ENCODE assay signal across 8 cellular contexts in the genomic region with DNA sequence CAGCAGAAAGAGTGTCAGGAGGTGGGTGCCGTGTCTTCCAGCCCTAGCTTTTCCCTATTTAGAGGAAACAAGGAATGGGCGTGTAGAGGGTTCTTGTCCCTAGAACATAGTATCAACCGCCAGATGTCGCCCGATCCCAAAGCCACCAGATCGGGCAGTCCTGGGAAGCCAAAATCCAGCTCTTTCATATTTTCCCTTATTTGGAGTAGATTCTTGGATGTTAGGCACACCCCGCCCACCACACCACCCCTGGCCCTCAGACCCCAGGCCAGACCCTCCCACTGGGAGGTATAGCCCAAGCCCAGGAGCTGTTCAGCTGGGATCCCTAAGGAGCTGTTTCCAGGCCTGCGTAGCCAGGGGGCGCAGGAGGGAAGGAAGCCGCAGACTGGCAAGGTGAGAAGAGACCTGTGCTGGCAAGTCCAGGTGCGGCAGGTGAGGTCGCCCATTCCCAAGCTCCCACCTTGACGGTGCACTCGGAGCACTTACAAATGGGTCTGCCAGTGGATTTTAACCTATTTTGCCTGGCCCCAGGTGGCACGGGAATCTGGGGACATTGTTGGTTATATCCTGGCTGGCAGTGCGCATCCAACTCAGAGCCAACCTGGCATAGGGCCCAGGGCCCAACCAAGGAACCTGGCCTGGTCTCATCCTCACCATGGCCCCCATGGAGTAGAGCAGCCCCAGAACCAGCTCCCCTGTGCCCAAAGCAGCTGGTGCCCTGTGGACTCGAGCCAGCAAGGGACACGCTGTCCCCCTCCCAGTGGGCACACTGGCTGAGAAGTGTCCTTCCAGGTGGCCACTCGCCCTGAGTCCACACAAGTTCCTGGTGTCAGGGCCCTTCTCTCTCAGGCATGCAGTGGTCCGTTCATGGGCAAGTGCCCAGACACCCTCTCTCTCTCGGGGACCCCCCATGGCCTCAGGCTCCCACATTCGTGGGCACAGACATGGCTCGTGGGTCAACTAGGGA. TPM values are rescaled to one million over a fixed set of nuclear protein-coding genes. Genes with fewer than 3 reads are reported as not detected.
DNase-seq lines count a peak whose midpoint lies in the region; ATAC-seq and TF ChIP-seq lines count a peak whose summit lies in the region.

No MANE protein-coding gene starts in this region.

- CTCF ChIA-PET in activated CD4-positive, alpha-beta memory T cell treated with anti-CD3 and anti-CD28 coated beads, Interleukin-2, amount 10 ng/mL, durations not matched to agents 7 days and 5 days (lab: Charles Lee) = interaction anchor here (0.6 to 1.7 kb wide), 14 partner anchors 25 to 360 kb away, joined by 3 to 6 read pairs (median 3); a partner anchor contains a TSS

- ATAC-seq in foreskin keratinocyte (peak; percentile 18), HG03139 (IDR thresholded peaks at IDR 0.05; ENCODE audit: unreplicated experiment) (no peak), GM18868 (IDR thresholded peaks at IDR 0.05; ENCODE audit: unreplicated experiment) (no peak)

- no peaks in the 10 kb centered on the region for H3K9me3 Mint-ChIP-seq in activated naive CD4-positive, alpha-beta T cell treated with anti-CD3 and anti-CD28 coated beads, Interleukin-2, amount 50 U/mL, for 24 hours
- H3K9me3 Mint-ChIP-seq in activated CD4-positive, alpha-beta memory T cell treated with anti-CD3 and anti-CD28 coated beads, Interleukin-2, amount 10 ng/mL, durations not matched to agents 7 days and 5 days = no peaks in the 10 kb centered on the region

- POLR2A ChIA-PET in activated CD4-positive, alpha-beta memory T cell treated with anti-CD3 and anti-CD28 coated beads, Interleukin-2, amount 10 ng/mL, durations not matched to agents 7 days and 5 days (lab: Charles Lee) = interaction anchor here (0.7 to 2.2 kb wide), 16 partner anchors 9 to 402 kb away, joined by 3 to 16 read pairs (median 4); a partner anchor contains a TSS

- H3K4me1 ChIP-seq in foreskin keratinocyte = no peaks in the 10 kb centered on the region

- no peaks in the 10 kb centered on the region for H3K36me3 Mint-ChIP-seq in activated naive CD4-positive, alpha-beta T cell treated with anti-CD3 and anti-CD28 coated beads, Interleukin-2, amount 50 U/mL, for 24 hours
- peaks cover 16% of the 10 kb centered on the region for H3K36me3 Mint-ChIP-seq in activated CD4-positive, alpha-beta memory T cell treated with anti-CD3 and anti-CD28 coated beads, Interleukin-2, amount 10 ng/mL, durations not matched to agents 7 days and 5 days (ENCODE audit: low read depth)

- peak overlapping the region; percentile 58 for H3K4me3 Mint-ChIP-seq in activated naive CD4-positive, alpha-beta T cell treated with anti-CD3 and anti-CD28 coated beads, Interleukin-2, amount 50 U/mL, for 24 hours
- peak overlapping the region; percentile 73 for H3K4me3 Mint-ChIP-seq in activated CD4-positive, alpha-beta memory T cell treated with anti-CD3 and anti-CD28 coated beads, Interleukin-2, amount 10 ng/mL, durations not matched to agents 7 days and 5 days

- peak; percentile 86 for TF ChIP-seq CTCF in foreskin keratinocyte (conservative IDR thresholded peaks at IDR 0.05)

- H3K27ac Mint-ChIP-seq in activated naive CD4-positive, alpha-beta T cell treated with anti-CD3 and anti-CD28 coated beads, Interleukin-2, amount 50 U/mL, for 24 hours = no peak overlapping the region
- peak overlapping the region; percentile 65 for H3K27ac Mint-ChIP-seq in activated CD4-positive, alpha-beta memory T cell treated with anti-CD3 and anti-CD28 coated beads, Interleukin-2, amount 10 ng/mL, durations not matched to agents 7 days and 5 days

- H3K4me1 Mint-ChIP-seq in activated naive CD4-positive, alpha-beta T cell treated with anti-CD3 and anti-CD28 coated beads, Interleukin-2, amount 50 U/mL, for 24 hours = peaks cover 15% of the 10 kb centered on the region
- H3K4me1 Mint-ChIP-seq in activated CD4-positive, alpha-beta memory T cell treated with anti-CD3 and anti-CD28 coated beads, Interleukin-2, amount 10 ng/mL, durations not matched to agents 7 days and 5 days = peaks cover 29% of the 10 kb centered on the region

- no peak for DNase-seq in activated naive CD4-positive, alpha-beta T cell treated with Interleukin-2 at 50 U/mL for 16 hours
- peak; percentile 5 for DNase-seq in NCI-H1417 treated with DMSO at 0.1 percent for 48 hours (lab: John Stamatoyannopoulos, UW)
- DNase-seq in activated CD4-positive, alpha-beta memory T cell treated with anti-CD3 and anti-CD28 coated beads, Interleukin-2, amount 10 ng/mL, durations not matched to agents 7 days and 5 days = peak; percentile 40
- DNase-seq in foreskin keratinocyte = peak; percentile 64 to 80
- DNase-seq in nucleus accumbens (lab: John Stamatoyannopoulos, UW) = peak in 43 of 56 donors; percentile 8 to 70 (median 48)

- H3K27me3 Mint-ChIP-seq in activated naive CD4-positive, alpha-beta T cell treated with anti-CD3 and anti-CD28 coated beads, Interleukin-2, amount 50 U/mL, for 24 hours = no peaks in the 10 kb centered on the region
- H3K27me3 Mint-ChIP-seq in activated CD4-positive, alpha-beta memory T cell treated with anti-CD3 and anti-CD28 coated beads, Interleukin-2, amount 10 ng/mL, durations not matched to agents 7 days and 5 days = no peaks in the 10 kb centered on the region

- no peak overlapping the region for H3K27ac ChIP-seq in foreskin keratinocyte

- no peaks in the 10 kb centered on the region for H3K27me3 ChIP-seq in foreskin keratinocyte

RNA-seq across cellular contexts. Expression of a gene that starts 0.8 kb away (rescaled TPM):
- 1,000 to 10,000 TPM; 1,571 to 1,579 TPM for total RNA-seq in activated CD4-positive, alpha-beta memory T cell treated with anti-CD3 and anti-CD28 coated beads, Interleukin-2, amount 10 ng/mL, durations not matched to agents 7 days and 5 days
- 1,667 and 1,680 TPM in 2 replicates for total RNA-seq in foreskin keratinocyte
- polyA plus RNA-seq in foreskin keratinocyte = 1,552 and 1,648 TPM in 2 replicates

RNA-seq across cellular contexts. Expression of a gene that starts 5.5 kb away (rescaled TPM):
- total RNA-seq in activated CD4-positive, alpha-beta memory T cell treated with anti-CD3 and anti-CD28 coated beads, Interleukin-2, amount 10 ng/mL, durations not matched to agents 7 days and 5 days = 10 to 100 TPM; 65.5 to 66.0 TPM
- 45.8 and 48.5 TPM in 2 replicates for total RNA-seq in foreskin keratinocyte
- 121 and 128 TPM in 2 replicates for polyA plus RNA-seq in foreskin keratinocyte

RNA-seq across cellular contexts. Expression of a gene that starts 24.6 kb away (rescaled TPM):
- 1,000 to 10,000 TPM; 2,958 to 2,962 TPM for total RNA-seq in activated CD4-positive, alpha-beta memory T cell treated with anti-CD3 and anti-CD28 coated beads, Interleukin-2, amount 10 ng/mL, durations not matched to agents 7 days and 5 days
- total RNA-seq in foreskin keratinocyte = 2,470 and 2,821 TPM in 2 replicates
- polyA plus RNA-seq in foreskin keratinocyte = 4,650 and 4,901 TPM in 2 replicates

RNA-seq across cellular contexts. Expression of a gene that starts 35.4 kb away (rescaled TPM):
- total RNA-seq in activated CD4-positive, alpha-beta memory T cell treated with anti-CD3 and anti-CD28 coated beads, Interleukin-2, amount 10 ng/mL, durations not matched to agents 7 days and 5 days = 10 to 100 TPM; 23.3 to 23.7 TPM
- total RNA-seq in foreskin keratinocyte = 22.3 and 26.9 TPM in 2 replicates
- 19.0 and 21.7 TPM in 2 replicates for polyA plus RNA-seq in foreskin keratinocyte

RNA-seq across cellular contexts. Expression of a gene that starts 37.7 kb away (rescaled TPM):
- 10 to 100 TPM; 93.7 to 93.9 TPM for total RNA-seq in activated CD4-positive, alpha-beta memory T cell treated with anti-CD3 and anti-CD28 coated beads, Interleukin-2, amount 10 ng/mL, durations not matched to agents 7 days and 5 days
- total RNA-seq in foreskin keratinocyte = 26.5 and 31.9 TPM in 2 replicates
- 36.2 and 36.4 TPM in 2 replicates for polyA plus RNA-seq in foreskin keratinocyte
